27 cellular contexts compared by ENCODE assay signal in the genomic region with DNA sequence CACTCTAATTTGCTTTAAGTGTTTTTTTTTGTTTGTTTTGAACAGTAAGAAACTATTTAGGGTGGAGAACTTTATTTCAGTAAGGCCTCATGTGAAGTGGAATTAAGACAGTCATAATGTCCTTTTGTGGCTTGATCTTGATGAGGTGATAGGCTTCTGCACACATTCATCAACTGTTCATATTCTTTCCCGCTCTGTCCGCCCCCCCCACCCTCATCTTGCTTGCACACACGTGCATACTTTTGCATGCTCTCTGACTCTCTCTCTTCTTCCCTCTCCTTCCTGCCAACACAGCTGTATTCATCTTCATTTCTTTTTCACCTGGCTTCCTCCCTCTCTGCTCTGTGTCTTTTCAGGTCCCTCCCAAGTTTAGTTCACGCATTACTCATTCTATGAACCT.
"Had no signal": no experiment of that assay in that cellular context is flagged by ENCODE, and none has a peak within 500 bp of the region (broad histone marks: within the 10 kb centered on the region; RNA-seq: fewer than 3 reads in every experiment).

No MANE protein-coding gene starts in this region.

- H3K27me3 Mint-ChIP-seq: activated naive CD4-positive, alpha-beta T cell treated with anti-CD3 and anti-CD28 coated beads, Interleukin-2, amount 50 U/mL, for 24 hours; naive thymus-derived CD4-positive, alpha-beta T cell had no signal

- H3K27ac ChIP-seq: body of pancreas, cardiac muscle cell, esophagus squamous epithelium, gastrocnemius medialis, left ventricle myocardium inferior, right lobe of liver, skin epidermis, thoracic aorta, upper lobe of left lung had no signal

- H3K4me3 Mint-ChIP-seq: activated CD4-positive, alpha-beta T cell treated with anti-CD3 and anti-CD28 coated beads, Interleukin-2, amount 10 ng/mL, durations not matched to agents 7 days and 5 days; activated naive CD4-positive, alpha-beta T cell treated with anti-CD3 and anti-CD28 coated beads, Interleukin-2, amount 50 U/mL, for 24 hours; activated T-cell treated with anti-CD3 and anti-CD28 coated beads, Interleukin-2, amount 50 U/mL, for 72 hours; endodermal cell; naive thymus-derived CD4-positive, alpha-beta T cell; neural crest cell; T-helper 1 cell treated with Interleukin-12 subunit alpha and Interleukin-12 subunit beta and Interleukin-4 antibody, amounts not matched to agents 30 μg/mL and 1 μg/mL, for 36 hours had no signal

- ATAC-seq: body of pancreas; gastrocnemius medialis; naive thymus-derived CD4-positive, alpha-beta T cell; right lobe of liver had no signal

- H3K9me3 ChIP-seq: body of pancreas, esophagus squamous epithelium, gastrocnemius medialis, left ventricle myocardium inferior, right lobe of liver, thoracic aorta, upper lobe of left lung had no signal

- H3K9me3 Mint-ChIP-seq: activated CD4-positive, alpha-beta T cell treated with anti-CD3 and anti-CD28 coated beads, Interleukin-2, amount 10 ng/mL, durations not matched to agents 7 days and 5 days; activated naive CD4-positive, alpha-beta T cell treated with anti-CD3 and anti-CD28 coated beads, Interleukin-2, amount 50 U/mL, for 24 hours; activated T-cell treated with anti-CD3 and anti-CD28 coated beads, Interleukin-2, amount 50 U/mL, for 72 hours; endodermal cell; T-helper 1 cell treated with Interleukin-12 subunit alpha and Interleukin-12 subunit beta and Interleukin-4 antibody, amounts not matched to agents 30 μg/mL and 1 μg/mL, for 36 hours had no signal

- H3K36me3 Mint-ChIP-seq: activated naive CD4-positive, alpha-beta T cell treated with anti-CD3 and anti-CD28 coated beads, Interleukin-2, amount 50 U/mL, for 24 hours; naive thymus-derived CD4-positive, alpha-beta T cell had no signal

- H3K4me3 ChIP-seq: body of pancreas, cardiac muscle cell, esophagus squamous epithelium, gastrocnemius medialis, left ventricle myocardium inferior, right lobe of liver, skin epidermis, thoracic aorta, upper lobe of left lung had no signal

- H3K36me3 ChIP-seq: cardiac muscle cell, esophagus squamous epithelium, gastrocnemius medialis, left ventricle myocardium inferior, right lobe of liver, thoracic aorta, upper lobe of left lung had no signal

- DNase-seq: activated CD4-positive, alpha-beta T cell treated with anti-CD3 and anti-CD28 coated beads, Interleukin-2, amount 10 ng/mL, durations not matched to agents 7 days and 5 days; activated CD4-positive, CD25-positive, alpha-beta regulatory T cell; activated effector memory CD4-positive, alpha-beta T cell treated with anti-CD3 and anti-CD28 coated beads, Interleukin-2, amount 50 U/mL, for 16 hours; anterior cingulate cortex; body of pancreas; cortex of kidney; endodermal cell; esophagus squamous epithelium; gastrocnemius medialis; hippocampal formation; kidney glomerular epithelial cell; left ventricle myocardium inferior; naive thymus-derived CD4-positive, alpha-beta T cell; occipital lobe; posterior cingulate gyrus; right lobe of liver; stimulated activated CD4-positive, alpha-beta T cell treated with anti-CD3 and anti-CD28 coated beads, Interleukin-2, amount 100 ng/mL, for 48 hours; stimulated activated naive CD4-positive, alpha-beta T cell treated with Interleukin-2 at 50 U/mL for 16 hours; T1000; upper lobe of left lung had no signal

- H3K27me3 ChIP-seq: body of pancreas, cardiac muscle cell, esophagus squamous epithelium, gastrocnemius medialis, right lobe of liver, upper lobe of left lung had no signal

- H3K4me1 ChIP-seq: body of pancreas, right lobe of liver had no signal

- H3K4me1 Mint-ChIP-seq: activated naive CD4-positive, alpha-beta T cell treated with anti-CD3 and anti-CD28 coated beads, Interleukin-2, amount 50 U/mL, for 24 hours; naive thymus-derived CD4-positive, alpha-beta T cell had no signal

- H3K27ac Mint-ChIP-seq: activated CD4-positive, alpha-beta T cell treated with anti-CD3 and anti-CD28 coated beads, Interleukin-2, amount 10 ng/mL, durations not matched to agents 7 days and 5 days; activated naive CD4-positive, alpha-beta T cell treated with anti-CD3 and anti-CD28 coated beads, Interleukin-2, amount 50 U/mL, for 24 hours; activated T-cell treated with anti-CD3 and anti-CD28 coated beads, Interleukin-2, amount 50 U/mL, for 72 hours; endodermal cell; naive thymus-derived CD4-positive, alpha-beta T cell; T-helper 1 cell treated with Interleukin-12 subunit alpha and Interleukin-12 subunit beta and Interleukin-4 antibody, amounts not matched to agents 30 μg/mL and 1 μg/mL, for 36 hours had no signal
